Comparison of ENCODE assay signal across 15 cellular contexts in genomic region chr6:144347933-144348332, GRCh38.
A peak's percentile ranks its signal among the peaks of the same experiment; 100 is the strongest.
DNase-seq lines count a peak whose midpoint lies in the region; ATAC-seq, FAIRE-seq and TF ChIP-seq lines count a peak whose summit lies in the region.
"Had no signal": no experiment of that assay in that cellular context is flagged by ENCODE, and none has a peak within 500 bp of the region (broad histone marks: within the 10 kb centered on the region; RNA-seq: fewer than 3 reads in every experiment).

No MANE protein-coding gene starts in this region.

- H2BK120ac ChIP-seq in trophoblast cell (ENCODE audit: insufficient read depth, low read length, poor library complexity): peak overlapping the region; percentile 65

- TF ChIP-seq CTCF in K562 (IDR thresholded peaks at IDR 0.05 in 2 of 3, conservative IDR thresholded peaks at IDR 0.05 in 1 of 3; ENCODE audit: insufficient read depth in 2 of 3, low read depth in 1 of 3, low read length in 3 of 3): no peak
- TF ChIP-seq CTCF in testis (IDR thresholded peaks at IDR 0.05): no peak

- no peak for TF ChIP-seq POLR2A in K562 (conservative IDR thresholded peaks at IDR 0.05)
- TF ChIP-seq POLR2A in testis (IDR thresholded peaks at IDR 0.05): no peak

- peak overlapping the region; percentile 51 for H3K18ac ChIP-seq in trophoblast cell (ENCODE audit: low read length)

- no peak overlapping the region for H4K12ac ChIP-seq in trophoblast cell (ENCODE audit: low read depth, low read length)

- in situ Hi-C loops in K562 (cut with MboI): no loop called here

- peaks cover 75% of the 10 kb centered on the region for H3K4me1 Mint-ChIP-seq in T-helper 2 cell treated with Interferon-gamma antibody and Interleukin-4, amounts not matched to agents 5 μg/mL and 100 μg/mL, for 36 hours (ENCODE audit: low read depth)
- peaks cover 66 to 75% (median 69%) of the 10 kb centered on the region in 3 donors for H3K4me1 Mint-ChIP-seq in IgD-negative memory B cell

- no peak overlapping the region for H2AFZ ChIP-seq in K562 (ENCODE audit: low read depth, low read length)
- no peak overlapping the region for H2AFZ ChIP-seq in trophoblast cell (ENCODE audit: insufficient read depth, low read length, poor library complexity)
- H2AFZ ChIP-seq: neural progenitor cell had no signal

- H3K79me2 ChIP-seq in K562 (ENCODE audit: control insufficient read depth, insufficient read depth, low read length) (no peaks in the 10 kb centered on the region), trophoblast cell (ENCODE audit: control insufficient read depth, insufficient read depth, low read length, poor library complexity) (peaks cover 3% of the 10 kb centered on the region)

- H3K9me3 ChIP-seq in K562 (replicated peaks; ENCODE audit: control insufficient read depth, insufficient read depth, low read depth, low read length) (no peaks in the 10 kb centered on the region), trophoblast cell (ENCODE audit: insufficient read depth, low read depth, low read length) (no peaks in the 10 kb centered on the region), testis (no peaks in the 10 kb centered on the region)
- H3K9me3 ChIP-seq: body of pancreas had no signal

- H3K9me3 Mint-ChIP-seq in T-helper 2 cell treated with Interferon-gamma antibody and Interleukin-4, amounts not matched to agents 5 μg/mL and 100 μg/mL, for 36 hours: no peaks in the 10 kb centered on the region
- H3K9me3 Mint-ChIP-seq in IgD-negative memory B cell: peaks cover 0 to 2% (median 0%) of the 10 kb centered on the region in 3 donors

- H3K27ac ChIP-seq in K562 (ENCODE audit: extremely low read depth, low read depth, low read length): no peak overlapping the region
- no peak overlapping the region for H3K27ac ChIP-seq in trophoblast cell (ENCODE audit: low read depth, low read length)
- H3K27ac ChIP-seq in testis: no peak overlapping the region
- H3K27ac ChIP-seq: neural progenitor cell had no signal

- no peak for ATAC-seq in K562
- no peak for ATAC-seq in HG02759 (IDR thresholded peaks at IDR 0.05; ENCODE audit: unreplicated experiment)
- ATAC-seq: body of pancreas, left cardiac atrium had no signal

- intact Hi-C loops in K562 (cut with micrococcal nuclease) (no loop called here), testis (cut with DNase I; ENCODE audit: low total_unique reads) (no loop called here)

- no peak for FAIRE-seq in K562 (lab: Jason Lieb, UNC)

- no peak for TF ChIP-seq EP300 in K562 (IDR thresholded peaks at IDR 0.05; ENCODE audit: low read length)

- POLR2A ChIA-PET in K562 (lab: Yijun Ruan, JAX): no interaction called here

- no peaks in the 10 kb centered on the region for H3K27me3 ChIP-seq in K562 (ENCODE audit: control insufficient read depth in 2 of 2, insufficient read depth in 2 of 2, low read length in 2 of 2)
- H3K27me3 ChIP-seq in trophoblast cell (ENCODE audit: insufficient read depth, low read length): no peaks in the 10 kb centered on the region
- no peaks in the 10 kb centered on the region for H3K27me3 ChIP-seq in testis
- H3K27me3 ChIP-seq: body of pancreas, neural progenitor cell had no signal

- H3K36me3 ChIP-seq in K562 (ENCODE audit: control insufficient read depth, insufficient read depth, low read length): no peaks in the 10 kb centered on the region
- H3K36me3 ChIP-seq in trophoblast cell (ENCODE audit: control insufficient read depth in 1 of 2, insufficient read depth in 2 of 2, low read length in 2 of 2): no peaks in the 10 kb centered on the region
- no peaks in the 10 kb centered on the region for H3K36me3 ChIP-seq in testis (ENCODE audit: low read depth, missing control alignments)
- H3K36me3 ChIP-seq: neural progenitor cell had no signal

- peaks cover 45% of the 10 kb centered on the region for H3K36me3 Mint-ChIP-seq in T-helper 2 cell treated with Interferon-gamma antibody and Interleukin-4, amounts not matched to agents 5 μg/mL and 100 μg/mL, for 36 hours (ENCODE audit: low read depth)
- H3K36me3 Mint-ChIP-seq in IgD-negative memory B cell: peaks cover 5% of the 10 kb centered on the region

- H4K20me1 ChIP-seq in K562 (replicated peaks; ENCODE audit: control insufficient read depth, insufficient read depth, low read length): no peaks in the 10 kb centered on the region

- H3K27ac Mint-ChIP-seq in T-helper 2 cell treated with Interferon-gamma antibody and Interleukin-4, amounts not matched to agents 5 μg/mL and 100 μg/mL, for 36 hours: peak overlapping the region; percentile 94
- H3K27ac Mint-ChIP-seq in IgD-negative memory B cell: peak overlapping the region in 2 of 3 donors; percentile 65 to 82

- H3K4me1 ChIP-seq in K562 (replicated peaks in 1 of 2; ENCODE audit: control insufficient read depth in 2 of 2, insufficient read depth in 2 of 2, low read length in 2 of 2): no peaks in the 10 kb centered on the region; a peak in 2 of 5 replicates
- H3K4me1 ChIP-seq in trophoblast cell (ENCODE audit: control insufficient read depth in 1 of 2, insufficient read depth in 2 of 2, low read length in 2 of 2): peaks cover 15 to 17% of the 10 kb centered on the region in 2 experiments
- peaks cover 7% of the 10 kb centered on the region for H3K4me1 ChIP-seq in testis
- H3K4me1 ChIP-seq: neural progenitor cell had no signal

- CTCF ChIA-PET in K562 (lab: Yijun Ruan, JAX; ENCODE audit: low intra/inter-chr PET ratio): no interaction called here

- no peak overlapping the region for H3K23ac ChIP-seq in trophoblast cell (ENCODE audit: low read length)

- peak overlapping the region; percentile 94 for H3K4ac ChIP-seq in trophoblast cell (ENCODE audit: low read depth, low read length)

- WGBS in K562 (ENCODE audit: insufficient coverage, low coverage, missing lambda C conversion rate): 6% methylated on average over 5 of the region's 5 CpGs
- WGBS in trophoblast cell (ENCODE audit: extremely low coverage, insufficient coverage, insufficient read length): no CpG with 5 or more reads among the region's 5 CpGs
- WGBS in testis, 2 donors: 86 to 90% methylated on average over 4 to 5 of the region's 5 CpGs

- H3K4me2 ChIP-seq in K562 (ENCODE audit: insufficient read depth, low read length) (no peak overlapping the region), trophoblast cell (ENCODE audit: low read length) (no peak overlapping the region)
- H3K4me2 ChIP-seq: neural progenitor cell had no signal

- peak overlapping the region; percentile 89 for H3K4me3 Mint-ChIP-seq in T-helper 2 cell treated with Interferon-gamma antibody and Interleukin-4, amounts not matched to agents 5 μg/mL and 100 μg/mL, for 36 hours
- peak overlapping the region in 2 of 4 donors; percentile 81 to 83 for H3K4me3 Mint-ChIP-seq in IgD-negative memory B cell
- H3K4me3 Mint-ChIP-seq: neural progenitor cell had no signal

- peak overlapping the region; percentile 83 for H2AK5ac ChIP-seq in trophoblast cell (ENCODE audit: low read length)

- no peak for DNase-seq in T-helper 2 cell treated with Interferon-gamma antibody and Interleukin-4, amounts not matched to agents 5 μg/mL and 100 μg/mL, for 36 hours (ENCODE audit: low spot score)
- no peak for DNase-seq in T-helper 2 cell
- no peak for DNase-seq in K562 (ENCODE audit: extremely low read depth in 1 of 4, low spot score in 3 of 4)
- DNase-seq in trophoblast cell: no peak
- DNase-seq in testis: no peak
- no peak for DNase-seq in NCI-H146 treated with DMSO at 0.1 percent for 48 hours (lab: John Stamatoyannopoulos, UW; ENCODE audit: unreplicated experiment)
- DNase-seq: 8988T, body of pancreas, KBM-7, left cardiac atrium, NCI-H1694 treated with DMSO at 0.1 percent for 48 hours, NCI-H524 treated with DMSO at 0.1 percent for 48 hours had no signal

- peak overlapping the region; percentile 49 for H4K91ac ChIP-seq in trophoblast cell (ENCODE audit: low read depth, low read length)

- peaks cover 10% of the 10 kb centered on the region for H3K79me1 ChIP-seq in trophoblast cell (ENCODE audit: low read length)

- H3K4me3 ChIP-seq in K562: no peak overlapping the region
- no peak overlapping the region for H3K4me3 ChIP-seq in trophoblast cell (ENCODE audit: low read depth, low read length)
- H3K4me3 ChIP-seq in testis: no peak overlapping the region
- H3K4me3 ChIP-seq: body of pancreas, neural progenitor cell had no signal

- TF ChIP-seq RAD21 in K562 (CRISPR knock-in tag; conservative IDR thresholded peaks at IDR 0.05 in 1 of 2, IDR thresholded peaks at IDR 0.05 in 1 of 2): no peak

- no peak overlapping the region for H3K9ac ChIP-seq in K562 (ENCODE audit: insufficient read depth in 1 of 2, low read depth in 2 of 2, low read length in 2 of 2)
- no peak overlapping the region for H3K9ac ChIP-seq in trophoblast cell (ENCODE audit: low read length)
- H3K9ac ChIP-seq: neural progenitor cell had no signal

- no peaks in the 10 kb centered on the region for H3K9me1 ChIP-seq in K562 (ENCODE audit: control insufficient read depth, insufficient read depth, low read length)

- H2BK5ac ChIP-seq in trophoblast cell (ENCODE audit: low read depth, low read length, poor library complexity): peak overlapping the region; percentile 16

- H3K27me3 Mint-ChIP-seq in T-helper 2 cell treated with Interferon-gamma antibody and Interleukin-4, amounts not matched to agents 5 μg/mL and 100 μg/mL, for 36 hours (ENCODE audit: low read depth): no peaks in the 10 kb centered on the region
- peaks cover 4% of the 10 kb centered on the region for H3K27me3 Mint-ChIP-seq in IgD-negative memory B cell

- BruUV-seq in K562 (replicated peaks; lab: Mats Ljungman, UMichigan): no TSS peak

- peak overlapping the region; percentile 73 for H2BK12ac ChIP-seq in trophoblast cell (ENCODE audit: low read length)

- no peak overlapping the region for H3K14ac ChIP-seq in trophoblast cell (ENCODE audit: low read length)

- no peak overlapping the region for H4K8ac ChIP-seq in trophoblast cell (ENCODE audit: low read depth, low read length)

TF ChIP-seq in K562, 482 proteins besides CTCF, POLR2A, EP300 and RAD21:
- TF ChIP-seq MTA1 (IDR thresholded peaks at IDR 0.05; ENCODE audit: borderline replicate concordance): no peak
- peak; percentile 35 for TF ChIP-seq ZNF121 (CRISPR knock-in tag; conservative IDR thresholded peaks at IDR 0.05)
